In genomic region chr4:165991325-165992180, GRCh38 we compare ENCODE assay signal across 25 cellular contexts.
DNase-seq lines count a peak whose midpoint lies in the region; ATAC-seq and TF ChIP-seq lines count a peak whose summit lies in the region.
"Had no signal": no experiment of that assay in that cellular context is flagged by ENCODE, and none has a peak within 500 bp of the region (broad histone marks: within the 10 kb centered on the region; RNA-seq: fewer than 3 reads in every experiment).

No MANE protein-coding gene starts in this region.

- POLR2A ChIA-PET in AG04449 (lab: Yijun Ruan, JAX), result no interaction called here
- POLR2A ChIA-PET in CD8-positive, alpha-beta memory T cell (lab: Charles Lee), result no interaction called here

- peak; percentile 21 for DNase-seq in AG04449 (ENCODE audit: low read depth, low spot score)
- DNase-seq in HS-5 (ENCODE audit: low read depth), result peak; percentile 42
- peak; percentile 55 for DNase-seq in cerebellar cortex (ENCODE audit: low spot score)
- DNase-seq in glomerular visceral epithelial cell (ENCODE audit: extremely low spot score), result peak; percentile 56
- DNase-seq in HAP-1 (ENCODE audit: low spot score in 2 of 2), result no peak
- no peak for DNase-seq in GM13977 (ENCODE audit: low spot score)
- DNase-seq in CD8-positive, alpha-beta memory T cell, result no peak
- DNase-seq: activated CD4-positive, alpha-beta T cell treated with anti-CD3 and anti-CD28 coated beads, Interleukin-2, amount 10 ng/mL, durations not matched to agents 24 days and 14 days; activated CD8-positive, alpha-beta memory T cell treated with anti-CD3 and anti-CD28 coated beads, Interleukin-2, amount 10 ng/mL, durations not matched to agents 7 days and 5 days; activated naive CD8-positive, alpha-beta T cell treated with anti-CD3 and anti-CD28 coated beads for 36 hours; body of pancreas; cortex of kidney; H7; IMR-90; left colon; natural killer cell; NCI-H1436 treated with DMSO at 0.1 percent for 48 hours; NCI-H2171; pancreas; Right ventricle myocardium superior; stimulated activated CD4-positive, alpha-beta T cell treated with anti-CD3 and anti-CD28 coated beads, Interleukin-1b, Interleukin-23, amount 100 ng/mL, for 48 hours; stimulated activated naive B cell treated with anti-CD40 and anti-IgM and Interleukin-4, amounts not matched to agents 10 μg/mL and 1 μg/mL and 100 μg/mL, for 72 hours; testis had no signal

- no peaks in the 10 kb centered on the region for H3K27me3 Mint-ChIP-seq in CD8-positive, alpha-beta memory T cell
- H3K27me3 Mint-ChIP-seq: activated CD4-positive, alpha-beta T cell treated with anti-CD3 and anti-CD28 coated beads, Interleukin-2, amount 10 ng/mL, durations not matched to agents 24 days and 14 days; activated CD8-positive, alpha-beta memory T cell treated with anti-CD3 and anti-CD28 coated beads, Interleukin-2, amount 10 ng/mL, durations not matched to agents 7 days and 5 days; activated naive CD8-positive, alpha-beta T cell treated with anti-CD3 and anti-CD28 coated beads for 36 hours; stimulated activated naive B cell treated with anti-CD40 and anti-IgM and Interleukin-4, amounts not matched to agents 10 μg/mL and 1 μg/mL and 100 μg/mL, for 72 hours had no signal

- H3K4me1 Mint-ChIP-seq in CD8-positive, alpha-beta memory T cell, result no peaks in the 10 kb centered on the region
- H3K4me1 Mint-ChIP-seq: activated CD4-positive, alpha-beta T cell treated with anti-CD3 and anti-CD28 coated beads, Interleukin-2, amount 10 ng/mL, durations not matched to agents 24 days and 14 days; activated CD8-positive, alpha-beta memory T cell treated with anti-CD3 and anti-CD28 coated beads, Interleukin-2, amount 10 ng/mL, durations not matched to agents 7 days and 5 days; activated naive CD8-positive, alpha-beta T cell treated with anti-CD3 and anti-CD28 coated beads for 36 hours; CD14-positive monocyte; natural killer cell; stimulated activated naive B cell treated with anti-CD40 and anti-IgM and Interleukin-4, amounts not matched to agents 10 μg/mL and 1 μg/mL and 100 μg/mL, for 72 hours had no signal

- H3K36me3 Mint-ChIP-seq in CD8-positive, alpha-beta memory T cell, result no peaks in the 10 kb centered on the region
- H3K36me3 Mint-ChIP-seq: activated CD8-positive, alpha-beta memory T cell treated with anti-CD3 and anti-CD28 coated beads, Interleukin-2, amount 10 ng/mL, durations not matched to agents 7 days and 5 days; activated naive CD8-positive, alpha-beta T cell treated with anti-CD3 and anti-CD28 coated beads for 36 hours; CD14-positive monocyte; natural killer cell; stimulated activated naive B cell treated with anti-CD40 and anti-IgM and Interleukin-4, amounts not matched to agents 10 μg/mL and 1 μg/mL and 100 μg/mL, for 72 hours had no signal

- H3K9me3 ChIP-seq in HAP-1, result no peaks in the 10 kb centered on the region
- H3K9me3 ChIP-seq in CD8-positive, alpha-beta memory T cell (ENCODE audit: low read length), result no peaks in the 10 kb centered on the region
- H3K9me3 ChIP-seq: body of pancreas, pancreas, testis had no signal

- ATAC-seq in HG02571 (IDR thresholded peaks at IDR 0.05; ENCODE audit: unreplicated experiment), result no peak
- ATAC-seq: activated CD8-positive, alpha-beta memory T cell treated with anti-CD3 and anti-CD28 coated beads, Interleukin-2, amount 10 ng/mL, durations not matched to agents 7 days and 5 days; body of pancreas; left colon; natural killer cell; pancreas; stimulated activated naive B cell treated with anti-CD40 and anti-IgM and Interleukin-4, amounts not matched to agents 10 μg/mL and 1 μg/mL and 100 μg/mL, for 72 hours had no signal

- H3K27ac Mint-ChIP-seq in CD8-positive, alpha-beta memory T cell, result no peak overlapping the region
- H3K27ac Mint-ChIP-seq: activated CD4-positive, alpha-beta T cell treated with anti-CD3 and anti-CD28 coated beads, Interleukin-2, amount 10 ng/mL, durations not matched to agents 24 days and 14 days; activated CD8-positive, alpha-beta memory T cell treated with anti-CD3 and anti-CD28 coated beads, Interleukin-2, amount 10 ng/mL, durations not matched to agents 7 days and 5 days; activated naive CD8-positive, alpha-beta T cell treated with anti-CD3 and anti-CD28 coated beads for 36 hours; CD14-positive monocyte; natural killer cell; stimulated activated naive B cell treated with anti-CD40 and anti-IgM and Interleukin-4, amounts not matched to agents 10 μg/mL and 1 μg/mL and 100 μg/mL, for 72 hours had no signal

- TF ChIP-seq CTCF in AG04449 (IDR thresholded peaks at IDR 0.05; ENCODE audit: insufficient read depth, low read length, missing control alignments), result no peak
- no peak for TF ChIP-seq CTCF in GM13977 (IDR thresholded peaks at IDR 0.05; ENCODE audit: extremely low read depth, insufficient read depth, missing control alignments)

- no peak overlapping the region for H3K27ac ChIP-seq in CD8-positive, alpha-beta memory T cell (ENCODE audit: low read depth, low read length)
- H3K27ac ChIP-seq: body of pancreas, pancreas, testis had no signal

- H3K4me3 Mint-ChIP-seq in CD8-positive, alpha-beta memory T cell, result no peak overlapping the region
- H3K4me3 Mint-ChIP-seq: activated CD4-positive, alpha-beta T cell treated with anti-CD3 and anti-CD28 coated beads, Interleukin-2, amount 10 ng/mL, durations not matched to agents 24 days and 14 days; activated CD8-positive, alpha-beta memory T cell treated with anti-CD3 and anti-CD28 coated beads, Interleukin-2, amount 10 ng/mL, durations not matched to agents 7 days and 5 days; activated naive CD8-positive, alpha-beta T cell treated with anti-CD3 and anti-CD28 coated beads for 36 hours; CD14-positive monocyte; natural killer cell; stimulated activated naive B cell treated with anti-CD40 and anti-IgM and Interleukin-4, amounts not matched to agents 10 μg/mL and 1 μg/mL and 100 μg/mL, for 72 hours had no signal

- H3K4me3 ChIP-seq in AG04449 (ENCODE audit: low read depth, low read length) (no peak overlapping the region), HAP-1 (no peak overlapping the region)
- no peak overlapping the region for H3K4me3 ChIP-seq in CD8-positive, alpha-beta memory T cell (ENCODE audit: low read length)
- H3K4me3 ChIP-seq: body of pancreas, pancreas, testis had no signal

- no peaks in the 10 kb centered on the region for H3K36me3 ChIP-seq in HAP-1 (replicated peaks)
- H3K36me3 ChIP-seq in CD8-positive, alpha-beta memory T cell (ENCODE audit: insufficient read depth, low read length), result no peaks in the 10 kb centered on the region
- H3K36me3 ChIP-seq: pancreas had no signal

- CTCF ChIA-PET in AG04449 (lab: Yijun Ruan, JAX), result no interaction called here
- CTCF ChIA-PET in CD8-positive, alpha-beta memory T cell (lab: Charles Lee), result no interaction called here

- H3K27me3 ChIP-seq in HAP-1 (ENCODE audit: low read depth), result no peaks in the 10 kb centered on the region
- no peaks in the 10 kb centered on the region for H3K27me3 ChIP-seq in CD8-positive, alpha-beta memory T cell (ENCODE audit: insufficient read depth, low read length, poor library complexity, severe bottlenecking)
- H3K27me3 ChIP-seq: body of pancreas, testis had no signal

- H3K4me1 ChIP-seq in HAP-1, result no peaks in the 10 kb centered on the region
- H3K4me1 ChIP-seq in CD8-positive, alpha-beta memory T cell (ENCODE audit: insufficient read depth, low read length), result no peaks in the 10 kb centered on the region
- H3K4me1 ChIP-seq: body of pancreas, pancreas, testis had no signal

- in situ Hi-C loops in HAP-1 (cut with MboI; ENCODE audit: low sequenced_read_pairs) (no loop called here), GM13977 (cut with MboI; ENCODE audit: low pct_unique_long_range_greater_than_20kb, low sequenced_read_pairs, unreplicated experiment) (no loop called here)

- H3K9me3 Mint-ChIP-seq in CD8-positive, alpha-beta memory T cell, result peaks cover 0 to 12% (median 3%) of the 10 kb centered on the region in 5 donors
- H3K9me3 Mint-ChIP-seq: activated CD4-positive, alpha-beta T cell treated with anti-CD3 and anti-CD28 coated beads, Interleukin-2, amount 10 ng/mL, durations not matched to agents 24 days and 14 days; activated naive CD8-positive, alpha-beta T cell treated with anti-CD3 and anti-CD28 coated beads for 36 hours; CD14-positive monocyte; stimulated activated naive B cell treated with anti-CD40 and anti-IgM and Interleukin-4, amounts not matched to agents 10 μg/mL and 1 μg/mL and 100 μg/mL, for 72 hours had no signal

Comparison
In these comparisons a context has a peak if more than half of its experiments do, and no peak if none do; other contexts are left out.
1. DNase-seq: peak in AG04449 (single experiment), HS-5 (single experiment), cerebellar cortex (single experiment) and glomerular visceral epithelial cell (single experiment); none in HAP-1 (0 of 2), GM13977 (single experiment) and CD8-positive, alpha-beta memory T cell (0 of 5).